In the genomic region with DNA sequence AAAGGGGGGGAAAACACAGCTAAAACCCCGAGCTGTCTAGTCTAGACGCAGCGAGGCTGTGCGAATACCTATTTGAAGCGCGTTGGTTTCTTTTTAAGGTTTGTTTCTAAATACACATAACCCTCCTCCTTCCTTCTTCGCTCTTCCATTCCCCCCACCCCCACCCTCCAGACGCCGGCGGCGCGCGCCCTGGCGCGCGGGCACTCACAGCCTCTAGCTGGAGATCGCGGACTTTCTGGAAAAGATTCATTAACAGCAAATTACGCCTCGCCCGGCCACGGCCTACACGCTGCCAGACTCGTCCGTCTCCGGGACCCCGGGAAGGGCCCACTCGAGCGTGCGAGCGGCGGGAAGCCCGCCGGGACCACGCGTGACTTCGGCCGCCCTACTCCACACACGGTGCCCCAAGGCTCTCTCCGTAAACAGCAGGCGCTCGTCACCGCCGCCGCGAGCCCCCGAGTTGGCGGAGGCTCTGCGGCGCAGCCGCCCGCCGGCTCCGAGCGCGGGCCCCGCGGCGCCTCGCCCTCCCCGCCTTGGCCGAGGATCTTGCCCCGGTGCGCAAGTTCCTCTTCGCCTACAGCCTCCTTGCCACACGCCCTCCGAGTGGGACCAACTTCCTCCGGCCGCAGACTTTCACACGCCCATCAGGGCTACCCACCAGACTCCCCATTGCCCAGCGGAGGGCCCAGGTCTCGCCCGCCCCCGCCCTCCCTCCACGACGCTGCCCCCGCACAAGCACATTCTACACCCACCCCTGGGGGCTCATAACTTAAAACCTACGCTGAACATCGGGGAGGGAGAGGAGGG, we compare ENCODE assay signal across 8 cellular contexts. TPM values are rescaled to one million over a fixed set of nuclear protein-coding genes. Genes with fewer than 3 reads are reported as not detected.
DNase-seq lines count a peak whose midpoint lies in the region; ATAC-seq, FAIRE-seq and TF ChIP-seq lines count a peak whose summit lies in the region.

No MANE protein-coding gene starts in this region.

- peak overlapping the region; percentile 70 for H3K27ac ChIP-seq in MM.1S (ENCODE audit: low read length)
- H3K27ac ChIP-seq in iPS-18a (ENCODE audit: low read length) = no peak overlapping the region
- peak overlapping the region; percentile 27 to 74 for H3K27ac ChIP-seq in small intestine (ENCODE audit: low read depth in 1 of 2, low read length in 1 of 2)

- H3K27ac Mint-ChIP-seq in activated naive CD8-positive, alpha-beta T cell = peak overlapping the region; percentile 82

- no peak for FAIRE-seq in small intestine (lab: Jason Lieb, UNC)

- H3K4me2 ChIP-seq in MM.1S (ENCODE audit: low read depth, low read length) = peak overlapping the region; percentile 47

- H3K36me3 Mint-ChIP-seq in activated naive CD8-positive, alpha-beta T cell = no peaks in the 10 kb centered on the region

- H3F3A ChIP-seq in MM.1S (ENCODE audit: insufficient read depth, low read length) = peaks cover 21% of the 10 kb centered on the region

- H3K4me3 ChIP-seq in MM.1S (ENCODE audit: low read length) (peak overlapping the region; percentile 73), iPS-18a (ENCODE audit: low read length) (peak overlapping the region; percentile 76), small intestine (ENCODE audit: low read depth in 1 of 2, low read length in 2 of 2) (peak overlapping the region; percentile 76 to 84)

- no peaks in the 10 kb centered on the region for H3K9me2 ChIP-seq in MM.1S (replicated peaks; ENCODE audit: insufficient read depth, low read length)

- H4K20me1 ChIP-seq in MM.1S (ENCODE audit: insufficient read depth, low read length) = peaks cover 36% of the 10 kb centered on the region

- H3K9ac ChIP-seq in MM.1S (ENCODE audit: low read length) = peak overlapping the region; percentile 72
- H3K9ac ChIP-seq in iPS-18a (ENCODE audit: low read length) = peak overlapping the region; percentile 73

- H3K27me3 ChIP-seq in MM.1S (replicated peaks; ENCODE audit: insufficient read depth, low read length) (no peaks in the 10 kb centered on the region), iPS-18a (ENCODE audit: control insufficient read depth, insufficient read depth, low read length) (peaks cover 70% of the 10 kb centered on the region), small intestine (ENCODE audit: control insufficient read depth in 2 of 2, insufficient read depth in 2 of 2, low read length in 2 of 2) (peaks cover 0 to 2% of the 10 kb centered on the region in 2 donors)

- H3K27me3 Mint-ChIP-seq in activated naive CD8-positive, alpha-beta T cell = no peaks in the 10 kb centered on the region

- no peaks in the 10 kb centered on the region for H3K9me3 Mint-ChIP-seq in activated naive CD8-positive, alpha-beta T cell (ENCODE audit: low read depth)

- ATAC-seq in HG03280 (IDR thresholded peaks at IDR 0.05; ENCODE audit: unreplicated experiment) = no peak
- ATAC-seq in GM18858 (IDR thresholded peaks at IDR 0.05; ENCODE audit: unreplicated experiment) = no peak

- peaks cover 37% of the 10 kb centered on the region for H3K4me1 Mint-ChIP-seq in activated naive CD8-positive, alpha-beta T cell (ENCODE audit: low read depth)

- H3K79me2 ChIP-seq in MM.1S (ENCODE audit: low read length) = peaks cover 64% of the 10 kb centered on the region

- peaks cover 9% of the 10 kb centered on the region for H3K4me1 ChIP-seq in MM.1S (ENCODE audit: low read length)
- peaks cover 33% of the 10 kb centered on the region for H3K4me1 ChIP-seq in iPS-18a (ENCODE audit: control insufficient read depth, low read depth, low read length)
- peaks cover 1 to 3% of the 10 kb centered on the region in 2 donors for H3K4me1 ChIP-seq in small intestine (ENCODE audit: control insufficient read depth in 2 of 2, insufficient read depth in 1 of 2, low read depth in 1 of 2, low read length in 1 of 2)

- H3K4me3 Mint-ChIP-seq in activated naive CD8-positive, alpha-beta T cell = peak overlapping the region; percentile 88

- TF ChIP-seq CTCF in MM.1S (IDR thresholded peaks at IDR 0.05; ENCODE audit: low read length) = no peak

- no peaks in the 10 kb centered on the region for H3K9me3 ChIP-seq in MM.1S (replicated peaks; ENCODE audit: insufficient read depth, low read length)
- H3K9me3 ChIP-seq in iPS-18a (ENCODE audit: control insufficient read depth, low read depth, low read length) = no peaks in the 10 kb centered on the region
- no peaks in the 10 kb centered on the region for H3K9me3 ChIP-seq in small intestine (ENCODE audit: control insufficient read depth, low read depth)

- H3K36me3 ChIP-seq in MM.1S (replicated peaks; ENCODE audit: insufficient read depth, low read length) = no peaks in the 10 kb centered on the region
- no peaks in the 10 kb centered on the region for H3K36me3 ChIP-seq in iPS-18a (ENCODE audit: control insufficient read depth, low read depth, low read length)
- no peaks in the 10 kb centered on the region for H3K36me3 ChIP-seq in small intestine (ENCODE audit: control insufficient read depth in 2 of 2, insufficient read depth in 2 of 2, low read length in 2 of 2)

- peak; percentile 46 for DNase-seq in ELR (ENCODE audit: low read depth)
- DNase-seq in MM.1S = peak; percentile 47
- DNase-seq in small intestine = no peak
- no peak for DNase-seq in Ammon's horn (ENCODE audit: low spot score)

- 0 to 13% (median 4%) methylated on average over 32 to 79 of the region's 79 CpGs for WGBS in small intestine, 3 donors

- no peak overlapping the region for H2AFZ ChIP-seq in MM.1S (ENCODE audit: low read length)

RNA-seq across cellular contexts. Expression of gene BCOR, which starts 2.0 kb away (rescaled TPM):
- polyA plus RNA-seq in small intestine = 10 to 100 TPM in 1 of 3 donors, 1 to 10 TPM in 2; 5.1 to 10.4 (median 6.5) TPM

Comparison
In these comparisons a context has a peak if more than half of its experiments do, and no peak if none do; other contexts are left out.
1. DNase-seq: peak in ELR (single experiment) and MM.1S (single experiment); none in small intestine (single experiment) and Ammon's horn (single experiment).
2. Peak in every context shown above with its lines, with median percentiles within 50 percentile points of each other: H3K4me3 ChIP-seq.